ENCODE assay signal across 35 cellular contexts in genomic region chrX:51476930-51477329, GRCh38. TPM values are rescaled to one million over a fixed set of nuclear protein-coding genes. Genes with fewer than 3 reads are reported as not detected.
DNase-seq lines count a peak whose midpoint lies in the region; ATAC-seq, FAIRE-seq and TF ChIP-seq lines count a peak whose summit lies in the region.
"Had no signal": no experiment of that assay in that cellular context is flagged by ENCODE, and none has a peak within 500 bp of the region (broad histone marks: within the 10 kb centered on the region; RNA-seq: fewer than 3 reads in every experiment).

No MANE protein-coding gene starts in this region.

- TF ChIP-seq CTCF in A549 (IDR thresholded peaks at IDR 0.05) (no peak), astrocyte (IDR thresholded peaks at IDR 0.05; ENCODE audit: insufficient read depth, low read depth, low read length) (no peak), esophagus muscularis mucosa (IDR thresholded peaks at IDR 0.05) (no peak)

- no peaks in the 10 kb centered on the region for H3K9me3 ChIP-seq in A549
- no peaks in the 10 kb centered on the region for H3K9me3 ChIP-seq in astrocyte (ENCODE audit: insufficient read depth, low read depth, low read length)
- H3K9me3 ChIP-seq in esophagus muscularis mucosa = peaks cover 0 to 5% (median 0%) of the 10 kb centered on the region in 4 donors
- H3K9me3 ChIP-seq: BE2C, Caco-2 had no signal

- POLR2A ChIA-PET in A549 (lab: Yijun Ruan, JAX) = no interaction called here

- H3K27ac Mint-ChIP-seq in astrocyte (ENCODE audit: unreplicated experiment) = no peak overlapping the region
- no peak overlapping the region for H3K27ac Mint-ChIP-seq in activated naive CD8-positive, alpha-beta T cell treated with anti-CD3 and anti-CD28 coated beads, Interleukin-2, amount 50 U/mL, for 24 hours
- H3K27ac Mint-ChIP-seq: B cell; CD14-positive monocyte; CD4-positive, alpha-beta memory T cell; CD4-positive, alpha-beta T cell; CD4-positive, CD25-positive, alpha-beta regulatory T cell; CD8-positive, alpha-beta memory T cell; CD8-positive, alpha-beta T cell had no signal

- H3K27ac ChIP-seq in A549 (no peak overlapping the region), astrocyte (ENCODE audit: low read depth, low read length) (no peak overlapping the region), esophagus muscularis mucosa (replicated peaks in 1 of 4) (no peak overlapping the region)
- H3K27ac ChIP-seq: 22Rv1; BLaER1; BLaER1 treated with 17β-estradiol and CSF1 and Interleukin-3, amounts not matched to agents 10 nM and 100 nM; C4-2B had no signal

- TF ChIP-seq RAD21 in A549 (conservative IDR thresholded peaks at IDR 0.05 in 1 of 2, IDR thresholded peaks at IDR 0.05 in 1 of 2) = no peak

- intact Hi-C loops in esophagus muscularis mucosa (cut with DNase I) = no loop called here

- no peak for TF ChIP-seq POLR2A in A549 (IDR thresholded peaks at IDR 0.05; ENCODE audit: low read length)
- TF ChIP-seq POLR2A in esophagus muscularis mucosa (IDR thresholded peaks at IDR 0.05; ENCODE audit: low read depth) = no peak

- no peak overlapping the region for H3K9ac ChIP-seq in astrocyte (ENCODE audit: low read length)
- H3K9ac ChIP-seq: BLaER1; BLaER1 treated with 17β-estradiol and CSF1 and Interleukin-3, amounts not matched to agents 10 nM and 100 nM had no signal

- H3K36me3 ChIP-seq in astrocyte (ENCODE audit: insufficient read depth, low read length) (no peaks in the 10 kb centered on the region), esophagus muscularis mucosa (no peaks in the 10 kb centered on the region)
- H3K36me3 ChIP-seq: BE2C; BLaER1; BLaER1 treated with 17β-estradiol and CSF1 and Interleukin-3, amounts not matched to agents 10 nM and 100 nM had no signal

- no peaks in the 10 kb centered on the region for H3K36me3 Mint-ChIP-seq in astrocyte (ENCODE audit: low read depth, unreplicated experiment)
- no peaks in the 10 kb centered on the region for H3K36me3 Mint-ChIP-seq in activated naive CD8-positive, alpha-beta T cell treated with anti-CD3 and anti-CD28 coated beads, Interleukin-2, amount 50 U/mL, for 24 hours (ENCODE audit: low read depth)
- H3K36me3 Mint-ChIP-seq: CD14-positive monocyte; CD4-positive, alpha-beta memory T cell; CD4-positive, CD25-positive, alpha-beta regulatory T cell; CD8-positive, alpha-beta memory T cell; CD8-positive, alpha-beta T cell had no signal

- no peak overlapping the region for H3K4me2 ChIP-seq in A549
- no peak overlapping the region for H3K4me2 ChIP-seq in astrocyte (ENCODE audit: low read length)
- H3K4me2 ChIP-seq: BLaER1; BLaER1 treated with 17β-estradiol and CSF1 and Interleukin-3, amounts not matched to agents 10 nM and 100 nM had no signal

- no peak for ATAC-seq in A549
- no peak for ATAC-seq in activated naive CD8-positive, alpha-beta T cell treated with anti-CD3 and anti-CD28 coated beads, Interleukin-2, amount 50 U/mL, for 24 hours
- ATAC-seq: CD8-positive, alpha-beta T cell had no signal

- TF ChIP-seq EP300 in A549 (IDR thresholded peaks at IDR 0.05) = no peak
- no peak for TF ChIP-seq EP300 in esophagus muscularis mucosa (IDR thresholded peaks at IDR 0.05)

- H3K27me3 ChIP-seq in astrocyte (ENCODE audit: insufficient read depth, low read length) = no peaks in the 10 kb centered on the region
- no peaks in the 10 kb centered on the region for H3K27me3 ChIP-seq in esophagus muscularis mucosa
- H3K27me3 ChIP-seq: BE2C had no signal

- H2AFZ ChIP-seq in astrocyte (ENCODE audit: low read depth, low read length) = no peak overlapping the region

- H3K4me3 ChIP-seq in A549 (no peak overlapping the region), astrocyte (ENCODE audit: insufficient read depth, low read depth, low read length) (no peak overlapping the region), esophagus muscularis mucosa (no peak overlapping the region)
- H3K4me3 ChIP-seq: BLaER1; BLaER1 treated with 17β-estradiol and CSF1 and Interleukin-3, amounts not matched to agents 10 nM and 100 nM had no signal

- no peak overlapping the region for H3K4me3 Mint-ChIP-seq in astrocyte (ENCODE audit: unreplicated experiment)
- H3K4me3 Mint-ChIP-seq in activated naive CD8-positive, alpha-beta T cell treated with anti-CD3 and anti-CD28 coated beads, Interleukin-2, amount 50 U/mL, for 24 hours = no peak overlapping the region
- H3K4me3 Mint-ChIP-seq: B cell; CD14-positive monocyte; CD4-positive, alpha-beta memory T cell; CD4-positive, alpha-beta T cell; CD4-positive, CD25-positive, alpha-beta regulatory T cell; CD8-positive, alpha-beta memory T cell; CD8-positive, alpha-beta T cell had no signal

- H3K27me3 Mint-ChIP-seq in astrocyte (ENCODE audit: low read depth, unreplicated experiment) = no peaks in the 10 kb centered on the region
- H3K27me3 Mint-ChIP-seq in activated naive CD8-positive, alpha-beta T cell treated with anti-CD3 and anti-CD28 coated beads, Interleukin-2, amount 50 U/mL, for 24 hours = no peaks in the 10 kb centered on the region
- H3K27me3 Mint-ChIP-seq: B cell; CD4-positive, alpha-beta memory T cell; CD4-positive, alpha-beta T cell; CD4-positive, CD25-positive, alpha-beta regulatory T cell had no signal

- CTCF ChIA-PET in A549 (lab: Yijun Ruan, JAX) = interaction anchor here (1.3 kb wide), 1 partner anchor 81 kb away, joined by 3 read pairs; no protein-coding TSS in a partner anchor

- H3K4me1 Mint-ChIP-seq in astrocyte (ENCODE audit: low read depth, unreplicated experiment) = no peaks in the 10 kb centered on the region
- no peaks in the 10 kb centered on the region for H3K4me1 Mint-ChIP-seq in activated naive CD8-positive, alpha-beta T cell treated with anti-CD3 and anti-CD28 coated beads, Interleukin-2, amount 50 U/mL, for 24 hours
- H3K4me1 Mint-ChIP-seq: B cell; CD14-positive monocyte; CD4-positive, alpha-beta memory T cell; CD4-positive, CD25-positive, alpha-beta regulatory T cell; CD8-positive, alpha-beta memory T cell had no signal

- H3K9me3 Mint-ChIP-seq in astrocyte (ENCODE audit: unreplicated experiment) = peaks cover 7% of the 10 kb centered on the region
- no peaks in the 10 kb centered on the region for H3K9me3 Mint-ChIP-seq in activated naive CD8-positive, alpha-beta T cell treated with anti-CD3 and anti-CD28 coated beads, Interleukin-2, amount 50 U/mL, for 24 hours
- H3K9me3 Mint-ChIP-seq: CD4-positive, alpha-beta T cell; CD4-positive, CD25-positive, alpha-beta regulatory T cell; CD8-positive, alpha-beta memory T cell; CD8-positive, alpha-beta T cell had no signal

- 0% methylated on average over 1 of the region's 1 CpG for WGBS in A549 (ENCODE audit: missing lambda C conversion rate)
- WGBS in esophagus muscularis mucosa = 39% methylated on average over 1 of the region's 1 CpG

- H3K4me1 ChIP-seq in A549 (no peaks in the 10 kb centered on the region), astrocyte (ENCODE audit: insufficient read depth, low read length) (no peaks in the 10 kb centered on the region), esophagus muscularis mucosa (no peaks in the 10 kb centered on the region)
- H3K4me1 ChIP-seq: BE2C; BLaER1; BLaER1 treated with 17β-estradiol and CSF1 and Interleukin-3, amounts not matched to agents 10 nM and 100 nM; Caco-2 had no signal

- FAIRE-seq in A549 (lab: Jason Lieb, UNC) (peak; percentile 39), astrocyte (lab: Jason Lieb, UNC) (peak; percentile 26), islet of Langerhans (lab: Jason Lieb, UNC) (peak; percentile 80)
- FAIRE-seq: A204.1, D721Med had no signal

- H3K79me2 ChIP-seq in astrocyte (ENCODE audit: insufficient read depth, low read length) = no peaks in the 10 kb centered on the region

- H4K20me1 ChIP-seq in astrocyte (ENCODE audit: insufficient read depth, low read length) = no peaks in the 10 kb centered on the region
- H4K20me1 ChIP-seq: BLaER1 treated with 17β-estradiol and CSF1 and Interleukin-3, amounts not matched to agents 10 nM and 100 nM had no signal

- DNase-seq in A549 (ENCODE audit: low read depth in 1 of 2, low spot score in 1 of 2) (no peak), astrocyte (ENCODE audit: low read depth) (no peak), NCI-H1417 (lab: John Stamatoyannopoulos, UW) (no peak), esophagus muscularis mucosa (ENCODE audit: extremely low spot score) (no peak)
- no peak for DNase-seq in activated naive CD8-positive, alpha-beta T cell treated with anti-CD3 and anti-CD28 coated beads, Interleukin-2, amount 50 U/mL, for 24 hours
- DNase-seq: 8988T; ACHN; AML-193; BE2C; C1 segment of cervical spinal cord; Caco-2; Calu3; CD4-positive, alpha-beta memory T cell; CD4-positive, alpha-beta T cell; CD4-positive, CD25-positive, alpha-beta regulatory T cell; CD8-positive, alpha-beta memory T cell; CD8-positive, alpha-beta T cell; COR-L47; DMS 273 treated with DMSO at 0.1 percent for 48 hours; DMS153; DMS53; DMS79; DMS79 treated with DMSO at 0.1 percent for 48 hours; DND-41; EL had no signal

TF ChIP-seq in A549, 52 proteins besides CTCF, POLR2A, EP300 and RAD21 (continues in another document):
- TF ChIP-seq HOXB5 (CRISPR knock-in tag; IDR thresholded peaks at IDR 0.05) (no peak), HEYL (CRISPR knock-in tag; IDR thresholded peaks at IDR 0.05) (no peak), GATA3 (IDR thresholded peaks at IDR 0.05; ENCODE audit: borderline replicate concordance) (no peak), EHMT2 (IDR thresholded peaks at IDR 0.05; ENCODE audit: low read depth) (no peak), ZC3H11A (IDR thresholded peaks at IDR 0.05) (no peak), CEBPB (IDR thresholded peaks at IDR 0.05) (no peak), MYC (IDR thresholded peaks at IDR 0.05; ENCODE audit: borderline replicate concordance, low read length) (no peak), ELK1 (IDR thresholded peaks at IDR 0.05; ENCODE audit: low read depth, low read length) (no peak)

RNA-seq across cellular contexts. Expression of gene NUDT11, which starts 19.5 kb away (rescaled TPM):
- polyA plus RNA-seq in A549 (2011; rRNA removed) = 3.0 and 3.3 TPM in 2 replicates
- 1.6 and 1.8 TPM in 2 replicates for polyA plus RNA-seq in A549 (2012; cell fraction: cytosol; rRNA removed)
- polyA plus RNA-seq in A549 (2012; cell fraction: nucleus; rRNA removed) = 0.56 and 0.82 TPM in 2 replicates
- polyA plus RNA-seq in A549 (2017; fragmentation: RNase III; extraction: RNeasy Plus Mini Kit Qiagen cat#74134 plus additional on column Dnase treatment) = 2.1 to 2.7 TPM (median 2.5 TPM) in 3 replicates
- 0.83 and 0.97 TPM in 2 replicates for polyA minus RNA-seq in A549 (2011; rRNA and poly(A)+ RNA removed)
- total RNA-seq in astrocyte = 9.9 and 12.7 TPM in 2 replicates
- total RNA-seq in esophagus muscularis mucosa = 1 to 10 TPM; 1.2 to 3.4 (median 2.7) TPM
- total RNA-seq: A172, B cell, Caco-2 had no signal
